13 cellular contexts compared by ENCODE assay signal in the genomic region with DNA sequence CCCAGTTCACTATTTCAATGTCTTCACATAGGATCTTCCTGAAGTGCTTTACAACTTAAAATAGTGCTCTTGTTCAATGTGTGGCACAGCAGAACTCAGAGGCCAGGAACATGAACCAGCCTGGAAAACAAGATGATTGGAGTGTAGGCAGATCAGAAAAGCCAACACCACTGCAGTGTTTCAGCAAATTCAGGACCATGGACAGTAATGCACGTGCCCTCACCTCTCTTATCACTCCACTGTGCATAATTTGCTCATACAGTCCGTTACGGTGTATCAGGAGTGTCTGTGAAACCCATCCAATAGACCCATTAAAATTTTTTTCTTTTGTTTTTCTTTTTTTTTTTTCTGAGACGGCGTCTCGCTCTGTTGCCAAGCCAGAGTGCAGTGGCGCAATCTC.
DNase-seq lines count a peak whose midpoint lies in the region; ATAC-seq and TF ChIP-seq lines count a peak whose summit lies in the region.
"Had no signal": no experiment of that assay in that cellular context is flagged by ENCODE, and none has a peak within 500 bp of the region (broad histone marks: within the 10 kb centered on the region; RNA-seq: fewer than 3 reads in every experiment).

No MANE protein-coding gene starts in this region.

- H3K4me1 Mint-ChIP-seq in nephron progenitor cell, result no peaks in the 10 kb centered on the region
- H3K4me1 Mint-ChIP-seq: T-cell had no signal

- TF ChIP-seq CTCF in GM13976 (IDR thresholded peaks at IDR 0.05; ENCODE audit: borderline replicate concordance, control extremely low read depth, extremely low read depth, insufficient read depth, missing control alignments), result no peak
- TF ChIP-seq CTCF in cardiac fibroblast (IDR thresholded peaks at IDR 0.05; ENCODE audit: low read depth, low read length), result no peak
- TF ChIP-seq CTCF in nephron progenitor cell (IDR thresholded peaks at IDR 0.05), result no peak

- ATAC-seq in activated CD4-positive, CD25-positive, alpha-beta regulatory T cell treated with anti-CD3 and anti-CD28 coated beads, Interleukin-2, amount 50 U/mL, for 24 hours, result no peak
- ATAC-seq in GM21515 (IDR thresholded peaks at IDR 0.05; ENCODE audit: unreplicated experiment) (no peak), HG03025 (IDR thresholded peaks at IDR 0.05; ENCODE audit: low FRiP score, unreplicated experiment) (no peak)
- ATAC-seq: psoas muscle, T-cell had no signal

- H3K27ac Mint-ChIP-seq in nephron progenitor cell, result no peak overlapping the region
- H3K27ac Mint-ChIP-seq: activated naive CD8-positive, alpha-beta T cell; HFFc6; T-cell had no signal

- H3K9me3 Mint-ChIP-seq in nephron progenitor cell, result peaks cover 19% of the 10 kb centered on the region

- in situ Hi-C loops in GM13976 (cut with MboI; ENCODE audit: low sequenced_read_pairs, unreplicated experiment), result no loop called here

- H3K4me3 Mint-ChIP-seq in nephron progenitor cell, result no peak overlapping the region
- H3K4me3 Mint-ChIP-seq: activated naive CD8-positive, alpha-beta T cell; HFFc6; T-cell had no signal

- DNase-seq in GM13976 (ENCODE audit: low spot score) (peak; percentile 20), NAMALWA (ENCODE audit: low spot score) (peak; percentile 49), cardiac fibroblast (ENCODE audit: low read depth in 2 of 2) (peak; percentile 22 to 43), nephron progenitor cell (peak; percentile 55), NCI-H1436 treated with DMSO at 0.1 percent for 48 hours (lab: John Stamatoyannopoulos, UW) (no peak)
- DNase-seq: HFFc6, NCI-H1694, psoas muscle, T-cell had no signal

- no peaks in the 10 kb centered on the region for H3K36me3 Mint-ChIP-seq in nephron progenitor cell (ENCODE audit: low read depth)
- H3K36me3 Mint-ChIP-seq: activated naive CD8-positive, alpha-beta T cell; T-cell had no signal

- no peak overlapping the region for H3K4me3 ChIP-seq in cardiac fibroblast (replicated peaks in 1 of 2; ENCODE audit: low read depth in 2 of 2, low read length in 2 of 2)
- H3K4me3 ChIP-seq: psoas muscle had no signal

- peaks cover 12% of the 10 kb centered on the region for H3K27me3 Mint-ChIP-seq in nephron progenitor cell (ENCODE audit: low read depth, poor library complexity)
